In genomic region chr2:54526226-54526879, GRCh38 we compare ENCODE assay signal across 12 cellular contexts.
DNase-seq lines count a peak whose midpoint lies in the region; ATAC-seq and TF ChIP-seq lines count a peak whose summit lies in the region.
"Had no signal": no experiment of that assay in that cellular context is flagged by ENCODE, and none has a peak within 500 bp of the region (broad histone marks: within the 10 kb centered on the region; RNA-seq: fewer than 3 reads in every experiment).

No MANE protein-coding gene starts in this region.

- no peak overlapping the region for H3K4me3 ChIP-seq in coronary artery
- H3K4me3 ChIP-seq in subcutaneous abdominal adipose tissue (ENCODE audit: low read depth in 1 of 5, low read length in 5 of 5): no peak overlapping the region
- no peak overlapping the region for H3K4me3 ChIP-seq in osteoblast (ENCODE audit: insufficient read depth, low read length)

- H4K20me1 ChIP-seq in osteoblast (ENCODE audit: insufficient read depth, low read length): peaks cover 19% of the 10 kb centered on the region

- peaks cover 26 to 52% (median 44%) of the 10 kb centered on the region in 5 donors for H3K36me3 ChIP-seq in subcutaneous abdominal adipose tissue (ENCODE audit: control insufficient read depth in 5 of 5, insufficient read depth in 5 of 5, low read length in 5 of 5)
- H3K36me3 ChIP-seq in osteoblast (ENCODE audit: insufficient read depth, low read length): peaks cover 29% of the 10 kb centered on the region

- TF ChIP-seq CTCF in coronary artery (IDR thresholded peaks at IDR 0.05) (no peak), osteoblast (IDR thresholded peaks at IDR 0.05; ENCODE audit: extremely low read depth, low read depth, low read length) (no peak)

- no peak overlapping the region for H2AFZ ChIP-seq in osteoblast (ENCODE audit: low read length)

- no peak overlapping the region for H3K4me2 ChIP-seq in osteoblast (ENCODE audit: insufficient read depth, low read length)

- peak; percentile 42 for DNase-seq in LHCN-M2 (ENCODE audit: low read depth)
- no peak for DNase-seq in coronary artery (ENCODE audit: low spot score)
- DNase-seq in left ventricle myocardium superior: no peak
- DNase-seq in osteoblast (ENCODE audit: insufficient read length, low spot score, missing footprints): no peak
- DNase-seq: DMS79 treated with DMSO at 0.1 percent for 48 hours, NCI-H1048, NCI-H2227 treated with DMSO at 0.1 percent for 48 hours, NCI-H526 had no signal

- ATAC-seq in left ventricle myocardium superior: peak; percentile 46
- ATAC-seq in GM21381 (IDR thresholded peaks at IDR 0.05; ENCODE audit: unreplicated experiment): no peak
- no peak for ATAC-seq in HG03571 (IDR thresholded peaks at IDR 0.05; ENCODE audit: unreplicated experiment)
- ATAC-seq in GM21360 (IDR thresholded peaks at IDR 0.05; ENCODE audit: unreplicated experiment): no peak

- H3K4me1 ChIP-seq in subcutaneous abdominal adipose tissue (ENCODE audit: control insufficient read depth in 5 of 5, insufficient read depth in 5 of 5, low read length in 5 of 5) (peaks cover 0 to 31% (median 19%) of the 10 kb centered on the region in 5 donors), osteoblast (ENCODE audit: insufficient read depth, low read length) (peaks cover 34% of the 10 kb centered on the region)

- intact Hi-C loops in left ventricle myocardium superior (cut with micrococcal nuclease): loop anchor here (10.0 kb wide), 1 partner anchor 128 kb away; no protein-coding TSS in a partner anchor

- no peaks in the 10 kb centered on the region for H3K27me3 ChIP-seq in subcutaneous abdominal adipose tissue (ENCODE audit: control insufficient read depth in 5 of 5, insufficient read depth in 4 of 5, low read length in 5 of 5)
- no peaks in the 10 kb centered on the region for H3K27me3 ChIP-seq in osteoblast (ENCODE audit: insufficient read depth, low read length)

- H3K79me2 ChIP-seq in osteoblast (ENCODE audit: insufficient read depth, low read length): peaks cover 92% of the 10 kb centered on the region

- H3K9me3 ChIP-seq in subcutaneous abdominal adipose tissue (ENCODE audit: control insufficient read depth in 5 of 5, low read length in 5 of 5) (no peaks in the 10 kb centered on the region), osteoblast (ENCODE audit: low read depth, low read length) (no peaks in the 10 kb centered on the region)

- peak overlapping the region; percentile 8 to 66 for H3K27ac ChIP-seq in coronary artery
- H3K27ac ChIP-seq in subcutaneous abdominal adipose tissue (ENCODE audit: low read depth, low read length): peak overlapping the region; percentile 77
- no peak overlapping the region for H3K27ac ChIP-seq in osteoblast (ENCODE audit: low read depth, low read length)

- no peak overlapping the region for H3K9ac ChIP-seq in subcutaneous abdominal adipose tissue (ENCODE audit: low read length in 5 of 5)
